In the genomic region with DNA sequence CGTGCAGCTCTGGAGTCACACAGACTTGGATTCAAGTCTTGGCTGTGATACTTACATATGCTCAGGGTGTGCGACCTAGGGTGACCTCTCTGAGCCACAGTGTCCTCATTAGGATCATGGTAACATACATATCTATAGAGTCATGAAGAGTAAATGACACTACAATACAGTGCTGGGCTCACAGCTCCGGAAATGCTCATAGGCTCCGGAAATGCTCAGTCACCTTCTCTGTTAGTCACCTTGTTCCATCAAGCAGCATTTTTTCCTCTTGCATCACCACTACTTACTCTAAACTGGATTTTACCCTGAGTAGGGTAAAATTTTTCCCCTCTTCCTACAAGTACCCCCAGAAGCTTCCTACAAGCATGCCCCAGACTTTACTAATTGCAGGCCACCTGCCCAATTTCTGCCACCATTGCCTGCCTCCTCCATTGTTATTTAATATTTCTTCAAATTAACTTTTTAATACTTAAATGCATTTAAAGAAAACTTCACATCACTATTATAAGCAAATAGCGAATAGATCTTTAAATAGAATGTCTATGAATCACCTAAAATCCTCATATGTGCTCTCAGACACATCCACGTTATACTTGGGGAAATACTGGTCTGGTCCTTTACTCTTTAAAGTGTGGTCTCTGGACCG, we compare ENCODE assay signal across 8 cellular contexts.
DNase-seq lines count a peak whose midpoint lies in the region; ATAC-seq, FAIRE-seq and TF ChIP-seq lines count a peak whose summit lies in the region.

No MANE protein-coding gene starts in this region.

- H3K9me3 Mint-ChIP-seq in activated T-helper 2 cell treated with anti-CD3 and anti-CD28 coated beads, Interferon-gamma antibody, Interleukin-2, Interleukin-4, amounts not matched to agents 10 μg/mL and 5 μg/mL and 100 μg/mL, durations not matched to agents 14 hours and 24 hours and 36 hours, result no peaks in the 10 kb centered on the region

- H3K4me3 Mint-ChIP-seq in activated T-helper 2 cell treated with anti-CD3 and anti-CD28 coated beads, Interferon-gamma antibody, Interleukin-2, Interleukin-4, amounts not matched to agents 10 μg/mL and 5 μg/mL and 100 μg/mL, durations not matched to agents 14 hours and 24 hours and 36 hours (ENCODE audit: low read depth), result no peak overlapping the region

- H2AFZ ChIP-seq in ACC112 (ENCODE audit: low read length, unreplicated experiment) (no peak overlapping the region), HepG2 (ENCODE audit: low read length) (no peak overlapping the region)

- H3K36me3 ChIP-seq in ACC112 (ENCODE audit: insufficient read depth, low read length) (no peaks in the 10 kb centered on the region), HepG2 (replicated peaks in 1 of 2; ENCODE audit: control insufficient read depth in 1 of 2, insufficient read depth in 2 of 2, low read length in 2 of 2) (peaks cover 0 to 3% of the 10 kb centered on the region in 2 experiments; a peak in 1 of 5 replicates)

- POLR2A ChIA-PET in HepG2 (lab: Yijun Ruan, JAX), result no interaction called here

- TF ChIP-seq EP300 in HepG2 (IDR thresholded peaks at IDR 0.05; ENCODE audit: low read depth in 2 of 2, low read length in 2 of 2) (peak in 1 of 2 experiments; percentile 34; a peak in 1 of 4 replicates), HepG2 (CRISPR knock-in tag; IDR thresholded peaks at IDR 0.05; ENCODE audit: borderline replicate concordance) (no peak)

- intact Hi-C loops in activated T-helper 2 cell treated with anti-CD3 and anti-CD28 coated beads, Interferon-gamma antibody, Interleukin-2, Interleukin-4, amounts not matched to agents 10 μg/mL and 5 μg/mL and 100 μg/mL, durations not matched to agents 14 hours and 24 hours and 36 hours (cut with micrococcal nuclease), result loop anchor here (2.0 kb wide), 1 partner anchor 114 kb away; no protein-coding TSS in a partner anchor
- intact Hi-C loops in HepG2 (cut with micrococcal nuclease; ENCODE audit: unreplicated experiment), result no loop called here

- H3K79me2 ChIP-seq in ACC112 (ENCODE audit: control insufficient read depth, insufficient read depth, low read length, unreplicated experiment) (no peaks in the 10 kb centered on the region), HepG2 (ENCODE audit: insufficient read depth, low read length) (no peaks in the 10 kb centered on the region)

- H3K27me3 Mint-ChIP-seq in activated T-helper 2 cell treated with anti-CD3 and anti-CD28 coated beads, Interferon-gamma antibody, Interleukin-2, Interleukin-4, amounts not matched to agents 10 μg/mL and 5 μg/mL and 100 μg/mL, durations not matched to agents 14 hours and 24 hours and 36 hours (ENCODE audit: low read depth), result peaks cover 2% of the 10 kb centered on the region

- no peak overlapping the region for H3K9ac ChIP-seq in HepG2 (ENCODE audit: insufficient read depth, low read depth, low read length)

- ATAC-seq in HepG2 (peak; percentile 55; the same call in 2 of the 3 replicates), GM21737 (IDR thresholded peaks at IDR 0.05; ENCODE audit: unreplicated experiment) (no peak)

- TF ChIP-seq CTCF in HepG2 (CRISPR knock-in tag; IDR thresholded peaks at IDR 0.05), result no peak
- TF ChIP-seq CTCF in D721Med (IDR thresholded peaks at IDR 0.05; ENCODE audit: insufficient read depth, missing control alignments), result no peak

- H3K36me3 Mint-ChIP-seq in activated T-helper 2 cell treated with anti-CD3 and anti-CD28 coated beads, Interferon-gamma antibody, Interleukin-2, Interleukin-4, amounts not matched to agents 10 μg/mL and 5 μg/mL and 100 μg/mL, durations not matched to agents 14 hours and 24 hours and 36 hours (ENCODE audit: low read depth), result no peaks in the 10 kb centered on the region

- peaks cover 13% of the 10 kb centered on the region for H3K4me1 Mint-ChIP-seq in activated T-helper 2 cell treated with anti-CD3 and anti-CD28 coated beads, Interferon-gamma antibody, Interleukin-2, Interleukin-4, amounts not matched to agents 10 μg/mL and 5 μg/mL and 100 μg/mL, durations not matched to agents 14 hours and 24 hours and 36 hours (ENCODE audit: low read depth)

- H3K4me2 ChIP-seq in HepG2 (ENCODE audit: low read depth, low read length), result no peak overlapping the region

- no peaks in the 10 kb centered on the region for H4K20me1 ChIP-seq in HepG2 (ENCODE audit: insufficient read depth, low read length)

- CTCF ChIA-PET in HepG2 (lab: Yijun Ruan, JAX; ENCODE audit: low intra/inter-chr PET ratio, low total read pairs), result no interaction called here

- peak overlapping the region; percentile 53 for H3K27ac Mint-ChIP-seq in activated T-helper 2 cell treated with anti-CD3 and anti-CD28 coated beads, Interferon-gamma antibody, Interleukin-2, Interleukin-4, amounts not matched to agents 10 μg/mL and 5 μg/mL and 100 μg/mL, durations not matched to agents 14 hours and 24 hours and 36 hours

- peak; percentile 93 for DNase-seq in M059J (ENCODE audit: low read depth)
- peak; percentile 11 for DNase-seq in activated T-helper 2 cell treated with anti-CD3 and anti-CD28 coated beads, Interferon-gamma antibody, Interleukin-2, Interleukin-4, amounts not matched to agents 10 μg/mL and 5 μg/mL and 100 μg/mL, durations not matched to agents 14 hours and 24 hours and 36 hours (ENCODE audit: low spot score)
- DNase-seq in HepG2 (ENCODE audit: low spot score), result peak; percentile 66
- DNase-seq in epidermal melanocyte (ENCODE audit: insufficient read length, low spot score), result no peak
- no peak for DNase-seq in D721Med (ENCODE audit: insufficient read length, low spot score)
- DNase-seq in NCI-H1092 treated with DMSO at 0.1 percent for 48 hours (lab: John Stamatoyannopoulos, UW), result no peak

- in situ Hi-C loops in HepG2 (cut with HindIII; ENCODE audit: extremely low pct_ligation_motif_present, low pct_unique_long_range_greater_than_20kb), result no loop called here

- TF ChIP-seq RAD21 in HepG2 (CRISPR knock-in tag; IDR thresholded peaks at IDR 0.05), result no peak

- H3K4me1 ChIP-seq in ACC112 (ENCODE audit: control insufficient read depth, insufficient read depth, low read length, unreplicated experiment) (peaks cover 43% of the 10 kb centered on the region), HepG2 (ENCODE audit: insufficient read depth, low read length) (peaks cover 13% of the 10 kb centered on the region)

- H3K27me3 ChIP-seq in ACC112 (ENCODE audit: insufficient read depth, low read length) (no peaks in the 10 kb centered on the region), HepG2 (ENCODE audit: control insufficient read depth in 1 of 2, insufficient read depth in 2 of 2, low read length in 2 of 2) (no peaks in the 10 kb centered on the region)

- peak overlapping the region; percentile 99 for H3K27ac ChIP-seq in ACC112 (ENCODE audit: low read depth, low read length)
- H3K27ac ChIP-seq in HepG2 (ENCODE audit: extremely low read length, insufficient read depth, low read length), result no peak overlapping the region

- FAIRE-seq in HepG2 (lab: Jason Lieb, UNC), result no peak
- no peak for FAIRE-seq in D721Med (lab: Jason Lieb, UNC)

- WGBS in HepG2 (ENCODE audit: low lambda C conversion rate), result 59% methylated on average over 7 of the region's 7 CpGs

- no TSS peak for BruUV-seq in HepG2 (replicated peaks; lab: Mats Ljungman, UMichigan)

- no peaks in the 10 kb centered on the region for H3K9me3 ChIP-seq in HepG2 (ENCODE audit: low read length)

- TF ChIP-seq POLR2A in HepG2 (IDR thresholded peaks at IDR 0.05; ENCODE audit: insufficient read depth in 1 of 2, low read depth in 2 of 2, low read length in 2 of 2), result no peak

- H3K4me3 ChIP-seq in ACC112 (ENCODE audit: low read depth, low read length), result no peak overlapping the region
- no peak overlapping the region for H3K4me3 ChIP-seq in HepG2 (replicated peaks in 1 of 3; ENCODE audit: insufficient read depth in 1 of 3, low read depth in 2 of 3, low read length in 3 of 3)

TF ChIP-seq in HepG2, 621 proteins besides CTCF, POLR2A, EP300 and RAD21 (continues in another document):
- TF ChIP-seq, protein P1, sequence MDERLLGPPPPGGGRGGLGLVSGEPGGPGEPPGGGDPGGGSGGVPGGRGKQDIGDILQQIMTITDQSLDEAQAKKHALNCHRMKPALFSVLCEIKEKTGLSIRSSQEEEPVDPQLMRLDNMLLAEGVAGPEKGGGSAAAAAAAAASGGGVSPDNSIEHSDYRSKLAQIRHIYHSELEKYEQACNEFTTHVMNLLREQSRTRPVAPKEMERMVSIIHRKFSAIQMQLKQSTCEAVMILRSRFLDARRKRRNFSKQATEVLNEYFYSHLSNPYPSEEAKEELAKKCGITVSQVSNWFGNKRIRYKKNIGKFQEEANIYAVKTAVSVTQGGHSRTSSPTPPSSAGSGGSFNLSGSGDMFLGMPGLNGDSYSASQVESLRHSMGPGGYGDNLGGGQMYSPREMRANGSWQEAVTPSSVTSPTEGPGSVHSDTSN (CRISPR knock-in tag; IDR thresholded peaks at IDR 0.05), result no peak
- TF ChIP-seq, protein P2, sequence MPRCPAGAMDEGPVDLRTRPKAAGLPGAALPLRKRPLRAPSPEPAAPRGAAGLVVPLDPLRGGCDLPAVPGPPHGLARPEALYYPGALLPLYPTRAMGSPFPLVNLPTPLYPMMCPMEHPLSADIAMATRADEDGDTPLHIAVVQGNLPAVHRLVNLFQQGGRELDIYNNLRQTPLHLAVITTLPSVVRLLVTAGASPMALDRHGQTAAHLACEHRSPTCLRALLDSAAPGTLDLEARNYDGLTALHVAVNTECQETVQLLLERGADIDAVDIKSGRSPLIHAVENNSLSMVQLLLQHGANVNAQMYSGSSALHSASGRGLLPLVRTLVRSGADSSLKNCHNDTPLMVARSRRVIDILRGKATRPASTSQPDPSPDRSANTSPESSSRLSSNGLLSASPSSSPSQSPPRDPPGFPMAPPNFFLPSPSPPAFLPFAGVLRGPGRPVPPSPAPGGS (CRISPR knock-in tag; IDR thresholded peaks at IDR 0.05), result no peak
- TF ChIP-seq ATF4 (CRISPR knock-in tag; IDR thresholded peaks at IDR 0.05) (0 out of 4 replicates have a peak, but pooled peaks of 1 of the 2 experiments have one; percentile 15), ARHGAP35 (CRISPR knock-in tag; IDR thresholded peaks at IDR 0.05; ENCODE audit: borderline replicate concordance) (no peak), FOSL2 (CRISPR knock-in tag; IDR thresholded peaks at IDR 0.05) (peak; percentile 75), MAFF (IDR thresholded peaks at IDR 0.05; ENCODE audit: low read depth, low read length) (peak; percentile 27; the same call in 1 of the 2 replicates), CEBPG (CRISPR knock-in tag; IDR thresholded peaks at IDR 0.05) (peak; percentile 26; the same call in 1 of the 2 replicates), ZFP36 (IDR thresholded peaks at IDR 0.05; ENCODE audit: borderline replicate concordance, low read depth, low read length, partially characterized antibody) (no peak), CEBPB (IDR thresholded peaks at IDR 0.05; ENCODE audit: borderline replicate concordance, low read depth, low read length) (peak; percentile 52; the same call in 1 of the 2 replicates)

Comparison
In these comparisons a context has a peak if more than half of its experiments do, and no peak if none do; other contexts are left out.
1. DNase-seq: peak in M059J (single experiment), activated T-helper 2 cell treated with anti-CD3 and anti-CD28 coated beads, Interferon-gamma antibody, Interleukin-2, Interleukin-4, amounts not matched to agents 10 μg/mL and 5 μg/mL and 100 μg/mL, durations not matched to agents 14 hours and 24 hours and 36 hours (single experiment) and HepG2 (single experiment); none in epidermal melanocyte (single experiment), D721Med (single experiment) and NCI-H1092 treated with DMSO at 0.1 percent for 48 hours (single experiment).